In the genomic region with DNA sequence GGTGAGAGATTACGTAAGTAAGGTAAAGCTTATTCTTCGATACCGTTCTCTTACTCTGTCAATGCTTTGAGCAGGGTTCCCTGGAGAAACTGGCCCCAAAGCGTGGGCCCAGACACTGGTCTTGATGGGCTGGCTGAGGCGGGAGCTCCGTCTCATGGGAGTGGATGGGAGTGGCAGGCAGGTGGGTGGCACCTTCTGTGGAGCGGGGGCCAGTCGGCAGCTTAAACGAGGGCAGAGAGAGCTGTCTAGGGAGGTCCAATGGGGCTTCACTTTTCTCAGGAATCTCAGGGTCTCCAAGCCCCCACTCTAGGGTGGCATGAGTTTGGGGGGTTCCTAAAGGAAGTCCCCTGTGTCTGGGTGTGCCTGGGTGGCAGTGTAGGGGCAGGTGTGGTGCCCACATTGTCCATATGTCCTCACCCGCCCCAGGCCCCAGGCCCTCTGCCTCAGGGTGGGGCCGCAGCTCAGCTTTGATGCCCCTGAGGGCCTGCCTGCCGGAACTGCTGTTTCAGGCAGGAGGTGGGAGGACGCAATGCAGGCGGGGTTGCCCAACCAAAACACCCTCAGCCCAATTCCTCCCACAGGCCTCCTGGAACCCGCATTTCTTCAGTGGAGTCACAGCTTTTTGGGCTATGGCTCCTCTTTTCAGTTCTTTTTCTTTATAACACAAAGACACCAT, we compare ENCODE assay signal across 1 cellular context.
TF ChIP-seq lines count a peak whose summit lies in the region.

No MANE protein-coding gene starts in this region.

TF ChIP-seq in IMR-90, 13 proteins besides CTCF, POLR2A, EP300 and RAD21:
- TF ChIP-seq, protein P1, sequence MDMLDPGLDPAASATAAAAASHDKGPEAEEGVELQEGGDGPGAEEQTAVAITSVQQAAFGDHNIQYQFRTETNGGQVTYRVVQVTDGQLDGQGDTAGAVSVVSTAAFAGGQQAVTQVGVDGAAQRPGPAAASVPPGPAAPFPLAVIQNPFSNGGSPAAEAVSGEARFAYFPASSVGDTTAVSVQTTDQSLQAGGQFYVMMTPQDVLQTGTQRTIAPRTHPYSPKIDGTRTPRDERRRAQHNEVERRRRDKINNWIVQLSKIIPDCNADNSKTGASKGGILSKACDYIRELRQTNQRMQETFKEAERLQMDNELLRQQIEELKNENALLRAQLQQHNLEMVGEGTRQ (IDR thresholded peaks at IDR 0.05; ENCODE audit: low read depth, low read length), result no peak
- no peak for TF ChIP-seq RFX5 (IDR thresholded peaks at IDR 0.05; ENCODE audit: low read depth, low read length)
- no peak for TF ChIP-seq BHLHE40 (IDR thresholded peaks at IDR 0.05; ENCODE audit: low read depth, low read length)
- no peak for TF ChIP-seq SMC3 (IDR thresholded peaks at IDR 0.05; ENCODE audit: low read depth, low read length)
- TF ChIP-seq MAZ (IDR thresholded peaks at IDR 0.05; ENCODE audit: borderline replicate concordance, low read depth, low read length), result no peak
- no peak for TF ChIP-seq CEBPB (IDR thresholded peaks at IDR 0.05; ENCODE audit: low read depth, low read length)
- no peak for TF ChIP-seq MAFK (IDR thresholded peaks at IDR 0.05; ENCODE audit: low read depth, low read length)
TF ChIP-seq in IMR-90: peak in this region for 0.
